In genomic region chr20:46350986-46351267, GRCh38 we compare ENCODE assay signal across 10 cellular contexts. TPM values are rescaled to one million over a fixed set of nuclear protein-coding genes. Genes with fewer than 3 reads are reported as not detected.
A peak's percentile ranks its signal among the peaks of the same experiment; 100 is the strongest.
DNase-seq lines count a peak whose midpoint lies in the region; ATAC-seq, FAIRE-seq and TF ChIP-seq lines count a peak whose summit lies in the region.
"Had no signal": no experiment of that assay in that cellular context is flagged by ENCODE, and none has a peak within 500 bp of the region (broad histone marks: within the 10 kb centered on the region; RNA-seq: fewer than 3 reads in every experiment).

No MANE protein-coding gene starts in this region.

- DNase-seq in ELF-1 (ENCODE audit: low read depth, low spot score) (peak; percentile 79), OCI-LY7 (ENCODE audit: low spot score) (no peak), osteoblast (ENCODE audit: insufficient read length, low spot score, missing footprints) (no peak), frontal cortex (ENCODE audit: low spot score in 2 of 2) (no peak), ACHN (no peak)
- no peak for DNase-seq in activated naive CD4-positive, alpha-beta T cell (lab: John Stamatoyannopoulos, UW)
- DNase-seq: activated naive CD8-positive, alpha-beta T cell treated with anti-CD3 and anti-CD28 coated beads, Interleukin-2, amount 10 ng/mL, durations not matched to agents 7 days and 5 days had no signal

- POLR2A ChIA-PET in OCI-LY7 (lab: Charles Lee), result interaction anchor here (0.6 kb wide), 1 partner anchor 32 kb away, joined by 3 read pairs; no protein-coding TSS in a partner anchor

- H3K4me2 ChIP-seq in OCI-LY7 (ENCODE audit: low read length) (peak overlapping the region; percentile 51; the same call in 1 of the 2 replicates), osteoblast (ENCODE audit: insufficient read depth, low read length) (no peak overlapping the region)

- peak overlapping the region; percentile 62 for H3K4me3 Mint-ChIP-seq in dendritic cell treated with granulocyte-macrophage colony-stimulating factor and Interleukin-4, amounts not matched to agents 40 ng/mL and 50 ng/mL, for 4 days
- H3K4me3 Mint-ChIP-seq: activated naive CD8-positive, alpha-beta T cell treated with anti-CD3 and anti-CD28 coated beads, Interleukin-2, amount 10 ng/mL, durations not matched to agents 7 days and 5 days had no signal

- no peaks in the 10 kb centered on the region for H3K27me3 ChIP-seq in osteoblast (ENCODE audit: insufficient read depth, low read length)

- H3K27ac ChIP-seq in OCI-LY7 (ENCODE audit: low read depth, low read length, poor library complexity, severe bottlenecking) (peak overlapping the region; percentile 57), osteoblast (ENCODE audit: low read depth, low read length) (peak overlapping the region; percentile 83)

- H3K4me1 ChIP-seq in OCI-LY7 (ENCODE audit: insufficient read depth, low read length, poor library complexity, severe bottlenecking) (peaks cover 24% of the 10 kb centered on the region), osteoblast (ENCODE audit: insufficient read depth, low read length) (peaks cover 14% of the 10 kb centered on the region)

- peaks cover 9% of the 10 kb centered on the region; the same call in 1 of the 2 replicates for H3K36me3 ChIP-seq in OCI-LY7 (ENCODE audit: insufficient read depth, low read length)
- H3K36me3 ChIP-seq in osteoblast (ENCODE audit: insufficient read depth, low read length), result peaks cover 30% of the 10 kb centered on the region

- no peak for FAIRE-seq in frontal cortex (lab: Jason Lieb, UNC)

- peaks cover 82% of the 10 kb centered on the region for H3K36me3 Mint-ChIP-seq in dendritic cell treated with granulocyte-macrophage colony-stimulating factor and Interleukin-4, amounts not matched to agents 40 ng/mL and 50 ng/mL, for 4 days (ENCODE audit: low read depth)

- CTCF ChIA-PET in OCI-LY7 (lab: Charles Lee; ENCODE audit: unreplicated experiment), result no interaction called here

- H4K20me1 ChIP-seq in OCI-LY7 (ENCODE audit: insufficient read depth, low read length), result no peaks in the 10 kb centered on the region
- no peaks in the 10 kb centered on the region for H4K20me1 ChIP-seq in osteoblast (ENCODE audit: insufficient read depth, low read length)

- in situ Hi-C loops in ACHN (cut with HindIII; ENCODE audit: low pct_ligation_motif_present, low pct_unique_long_range_greater_than_20kb, low sequenced_read_pairs), result no loop called here

- H2AFZ ChIP-seq in OCI-LY7 (ENCODE audit: low read length) (no peak overlapping the region), osteoblast (ENCODE audit: low read length) (no peak overlapping the region)

- peak overlapping the region; percentile 84 for H3K27ac Mint-ChIP-seq in dendritic cell treated with granulocyte-macrophage colony-stimulating factor and Interleukin-4, amounts not matched to agents 40 ng/mL and 50 ng/mL, for 4 days
- H3K27ac Mint-ChIP-seq: activated naive CD8-positive, alpha-beta T cell treated with anti-CD3 and anti-CD28 coated beads, Interleukin-2, amount 10 ng/mL, durations not matched to agents 7 days and 5 days had no signal

- no peaks in the 10 kb centered on the region for H3K9me3 ChIP-seq in OCI-LY7 (ENCODE audit: low read length)
- H3K9me3 ChIP-seq in osteoblast (ENCODE audit: low read depth, low read length), result no peaks in the 10 kb centered on the region

- TF ChIP-seq CTCF in OCI-LY7 (conservative IDR thresholded peaks at IDR 0.05; ENCODE audit: low read length) (no peak), osteoblast (IDR thresholded peaks at IDR 0.05; ENCODE audit: extremely low read depth, low read depth, low read length) (no peak)

- ATAC-seq in GM18868 (IDR thresholded peaks at IDR 0.05; ENCODE audit: unreplicated experiment), result no peak

- H3K4me1 Mint-ChIP-seq in dendritic cell treated with granulocyte-macrophage colony-stimulating factor and Interleukin-4, amounts not matched to agents 40 ng/mL and 50 ng/mL, for 4 days (ENCODE audit: low read depth), result peaks cover 54% of the 10 kb centered on the region

- H3K27me3 Mint-ChIP-seq in dendritic cell treated with granulocyte-macrophage colony-stimulating factor and Interleukin-4, amounts not matched to agents 40 ng/mL and 50 ng/mL, for 4 days, result no peaks in the 10 kb centered on the region
- H3K27me3 Mint-ChIP-seq: activated naive CD8-positive, alpha-beta T cell treated with anti-CD3 and anti-CD28 coated beads, Interleukin-2, amount 10 ng/mL, durations not matched to agents 7 days and 5 days had no signal

- BruUV-seq in OCI-LY7 (replicated peaks; lab: Mats Ljungman, UMichigan), result no TSS peak

- no peaks in the 10 kb centered on the region for H3K9me3 Mint-ChIP-seq in dendritic cell treated with granulocyte-macrophage colony-stimulating factor and Interleukin-4, amounts not matched to agents 40 ng/mL and 50 ng/mL, for 4 days
- H3K9me3 Mint-ChIP-seq: activated naive CD8-positive, alpha-beta T cell treated with anti-CD3 and anti-CD28 coated beads, Interleukin-2, amount 10 ng/mL, durations not matched to agents 7 days and 5 days had no signal

- no peaks in the 10 kb centered on the region for H3K9me2 ChIP-seq in OCI-LY7 (ENCODE audit: insufficient read depth, low read length)

- intact Hi-C loops in OCI-LY7 (cut with micrococcal nuclease; ENCODE audit: unreplicated experiment), result no loop called here
- intact Hi-C loops in dendritic cell treated with granulocyte-macrophage colony-stimulating factor and Interleukin-4, amounts not matched to agents 40 ng/mL and 50 ng/mL, for 4 days (cut with micrococcal nuclease), result no loop called here

- H3K79me2 ChIP-seq in OCI-LY7 (ENCODE audit: insufficient read depth, low read depth, low read length) (no peaks in the 10 kb centered on the region), osteoblast (ENCODE audit: insufficient read depth, low read length) (no peaks in the 10 kb centered on the region)

- H3K4me3 ChIP-seq in OCI-LY7 (ENCODE audit: low read depth, low read length, poor library complexity, severe bottlenecking) (no peak overlapping the region), osteoblast (ENCODE audit: insufficient read depth, low read length) (no peak overlapping the region)

RNA-seq across cellular contexts. Expression of gene CDH22, which starts 42.6 kb away (rescaled TPM):
- total RNA-seq in OCI-LY7 (2014; rRNA removed; shearing (Covaris generic)), result not detected in 2 replicates
- total RNA-seq in OCI-LY7 (2022) (not detected in 2 replicates), osteoblast (not detected in 2 replicates), frontal cortex (2.0 TPM)
- total RNA-seq: activated naive CD8-positive, alpha-beta T cell treated with anti-CD3 and anti-CD28 coated beads, Interleukin-2, amount 10 ng/mL, durations not matched to agents 7 days and 5 days; RPMI7951 had no signal

RNA-seq across cellular contexts. Expression of gene ELMO2, which starts 55.5 kb away (rescaled TPM):
- total RNA-seq in OCI-LY7 (2014; rRNA removed; shearing (Covaris generic)), result 16.0 and 18.9 TPM in 2 replicates
- total RNA-seq in OCI-LY7 (2022) (33.5 and 36.4 TPM in 2 replicates), osteoblast (39.8 and 46.7 TPM in 2 replicates), frontal cortex (43.2 TPM)
